1 cellular context compared by ENCODE assay signal in the genomic region with DNA sequence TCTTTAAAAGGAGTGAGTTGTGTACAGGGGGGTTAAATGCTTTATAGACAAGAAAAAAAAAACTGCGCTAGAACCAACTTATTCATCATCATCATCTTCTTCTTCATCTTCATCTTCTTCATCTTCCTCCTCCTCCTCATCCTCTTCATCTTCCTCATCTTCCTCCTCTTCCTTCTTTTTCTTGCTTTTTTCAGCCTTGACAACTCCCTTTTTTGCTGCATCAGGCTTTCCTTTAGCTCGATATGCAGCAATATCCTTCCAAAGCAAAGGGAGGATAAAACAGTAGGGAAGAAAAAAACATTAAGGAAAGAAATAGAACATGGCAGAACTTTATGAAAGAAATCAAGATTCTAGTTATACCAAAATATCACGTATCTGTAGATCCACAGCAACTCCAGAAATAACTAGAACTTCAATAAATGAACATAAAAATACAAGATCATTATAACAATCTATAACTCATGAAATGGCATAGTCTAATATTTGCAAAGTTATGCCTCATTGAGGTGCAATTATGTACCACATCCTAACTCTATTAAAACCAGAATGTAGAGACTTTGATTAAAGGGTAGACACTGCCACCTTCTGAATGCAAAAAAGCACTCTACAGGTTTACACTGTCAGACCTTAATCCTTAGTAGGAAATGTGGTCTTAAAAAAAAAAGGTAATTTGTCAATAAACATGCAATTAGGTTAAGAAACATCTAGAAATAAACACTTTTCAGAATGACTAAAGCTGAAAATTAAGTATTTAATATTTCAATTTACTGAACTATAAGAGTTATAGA.
A peak's percentile ranks its signal among the peaks of the same experiment; 100 is the strongest.
TF ChIP-seq lines count a peak whose summit lies in the region.

No MANE protein-coding gene starts in this region.

TF ChIP-seq in HEK293, 187 proteins besides CTCF, POLR2A, EP300 and RAD21 (continued from another document):
- TF ChIP-seq SCRT2 (tag by site-specific recombination; IDR thresholded peaks at IDR 0.05), result 0 out of 2 replicates have a peak, but pooled peaks have one; percentile 31
